8 cellular contexts compared by ENCODE assay signal in the genomic region with DNA sequence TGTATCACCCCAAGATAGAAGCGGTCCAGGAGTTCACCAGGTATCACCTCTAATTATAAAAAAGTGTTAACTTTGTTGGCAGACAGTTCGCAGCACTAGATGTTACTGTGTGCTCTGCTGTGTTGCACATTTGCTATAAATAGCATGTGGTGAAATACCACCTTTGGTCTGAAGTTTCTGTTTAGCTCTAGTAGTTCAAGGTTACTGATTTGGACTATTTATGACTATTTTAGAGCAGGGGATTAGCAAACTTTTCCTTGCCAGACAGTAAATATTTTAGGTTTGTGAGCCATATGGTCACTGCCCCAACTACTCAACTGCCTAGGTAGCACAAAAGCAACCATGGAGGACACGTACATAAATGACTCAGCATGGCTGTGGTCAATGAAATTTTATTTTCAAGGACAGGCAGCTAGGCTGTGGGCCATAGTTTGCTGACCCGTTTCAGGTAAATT. TPM values are rescaled to one million over a fixed set of nuclear protein-coding genes. Genes with fewer than 3 reads are reported as not detected.
A peak's percentile ranks its signal among the peaks of the same experiment; 100 is the strongest.
DNase-seq lines count a peak whose midpoint lies in the region; ATAC-seq and TF ChIP-seq lines count a peak whose summit lies in the region.

No MANE protein-coding gene starts in this region.

- CTCF ChIA-PET in AG04450 (lab: Charles Lee) = no interaction called here

- peak overlapping the region; percentile 83 for H3K27ac ChIP-seq in AG04450 (ENCODE audit: low read depth, low read length)

- no peaks in the 10 kb centered on the region for H3K9me3 Mint-ChIP-seq in activated naive CD8-positive, alpha-beta T cell treated with anti-CD3 and anti-CD28 coated beads, Interleukin-2, amount 50 U/mL, for 24 hours

- H3K4me3 Mint-ChIP-seq in activated naive CD8-positive, alpha-beta T cell treated with anti-CD3 and anti-CD28 coated beads, Interleukin-2, amount 50 U/mL, for 24 hours = no peak overlapping the region

- ATAC-seq in GM19043 (IDR thresholded peaks at IDR 0.05; ENCODE audit: low read depth, unreplicated experiment) (peak; percentile 87), HG03103 (IDR thresholded peaks at IDR 0.05; ENCODE audit: low read depth, unreplicated experiment) (peak; percentile 87)
- ATAC-seq in activated naive CD8-positive, alpha-beta T cell treated with anti-CD3 and anti-CD28 coated beads, Interleukin-2, amount 50 U/mL, for 24 hours = peak; percentile 43
- peak; percentile 63 for ATAC-seq in stimulated activated naive CD8-positive, alpha-beta T cell treated with anti-CD3 and anti-CD28 coated beads, Interleukin-15, Interleukin-2, amounts not matched to agents 100 U/mL and 50 U/mL, for 24 hours

- H3K27me3 ChIP-seq in AG04450 (ENCODE audit: control insufficient read depth, insufficient read depth, low read length) = no peaks in the 10 kb centered on the region

- peak overlapping the region; percentile 46 for H3K27ac Mint-ChIP-seq in activated naive CD8-positive, alpha-beta T cell treated with anti-CD3 and anti-CD28 coated beads, Interleukin-2, amount 50 U/mL, for 24 hours

- DNase-seq in AG04450 (ENCODE audit: low read depth, low spot score) = peak; percentile 49
- no peak for DNase-seq in activated naive CD8-positive, alpha-beta T cell treated with anti-CD3 and anti-CD28 coated beads, Interleukin-2, amount 50 U/mL, for 24 hours
- DNase-seq in stimulated activated naive CD8-positive, alpha-beta T cell treated with anti-CD3 and anti-CD28 coated beads, Interleukin-15, Interleukin-2, amounts not matched to agents 100 U/mL and 50 U/mL, for 24 hours = no peak
- DNase-seq in GF-D8 (lab: John Stamatoyannopoulos, UW) = no peak
- DNase-seq in stimulated activated CD8-positive, alpha-beta memory T cell treated with anti-CD3 and anti-CD28 coated beads, Interleukin-4, amount 100 ng/mL, for 48 hours = no peak
- no peak for DNase-seq in AG20443 (ENCODE audit: low spot score)

- H3K4me1 Mint-ChIP-seq in activated naive CD8-positive, alpha-beta T cell treated with anti-CD3 and anti-CD28 coated beads, Interleukin-2, amount 50 U/mL, for 24 hours = peaks cover 12% of the 10 kb centered on the region

- POLR2A ChIA-PET in AG04450 (lab: Yijun Ruan, JAX) = no interaction called here

- H3K36me3 Mint-ChIP-seq in activated naive CD8-positive, alpha-beta T cell treated with anti-CD3 and anti-CD28 coated beads, Interleukin-2, amount 50 U/mL, for 24 hours (ENCODE audit: low read depth) = peaks cover 16% of the 10 kb centered on the region

- no peak overlapping the region for H3K4me3 ChIP-seq in AG04450 (ENCODE audit: low read depth, low read length)

- H3K27me3 Mint-ChIP-seq in activated naive CD8-positive, alpha-beta T cell treated with anti-CD3 and anti-CD28 coated beads, Interleukin-2, amount 50 U/mL, for 24 hours = no peaks in the 10 kb centered on the region

- no peaks in the 10 kb centered on the region for H3K9me3 ChIP-seq in AG04450 (ENCODE audit: control insufficient read depth, insufficient read depth, low read length)

- no peak for TF ChIP-seq CTCF in AG04450 (IDR thresholded peaks at IDR 0.05; ENCODE audit: low read depth, low read length)

RNA-seq across cellular contexts. Expression of gene DENND10, which starts 16.5 kb away (rescaled TPM):
- 82.6 and 107 TPM in 2 replicates for polyA plus RNA-seq in AG04450 (2011; rRNA removed)
- polyA minus RNA-seq in AG04450 (2011; rRNA and poly(A)+ RNA removed) = 51.8 and 70.8 TPM in 2 replicates

RNA-seq across cellular contexts. Expression of gene EIF3A, which starts 39.8 kb away (rescaled TPM):
- polyA plus RNA-seq in AG04450 (2011; rRNA removed) = 55.7 and 80.8 TPM in 2 replicates
- 70.4 and 92.9 TPM in 2 replicates for polyA minus RNA-seq in AG04450 (2011; rRNA and poly(A)+ RNA removed)

RNA-seq across cellular contexts. Expression of gene SFXN4, which starts 45.1 kb away (rescaled TPM):
- 14.3 and 17.1 TPM in 2 replicates for polyA plus RNA-seq in AG04450 (2011; rRNA removed)
- 5.2 and 8.9 TPM in 2 replicates for polyA minus RNA-seq in AG04450 (2011; rRNA and poly(A)+ RNA removed)

RNA-seq across cellular contexts. Expression of gene PRDX3, which starts 58.2 kb away (rescaled TPM):
- polyA plus RNA-seq in AG04450 (2011; rRNA removed) = 296 and 373 TPM in 2 replicates
- polyA minus RNA-seq in AG04450 (2011; rRNA and poly(A)+ RNA removed) = 122 and 138 TPM in 2 replicates
